Comparison of ENCODE assay signal across 8 cellular contexts in genomic region chr5:132459983-132460834, GRCh38. TPM values are rescaled to one million over a fixed set of nuclear protein-coding genes. Genes with fewer than 3 reads are reported as not detected.
DNase-seq lines count a peak whose midpoint lies in the region; ATAC-seq and TF ChIP-seq lines count a peak whose summit lies in the region.

No MANE protein-coding gene starts in this region.

- ATAC-seq in Right ventricle myocardium superior (ENCODE audit: poor library complexity) (peak; percentile 37), upper lobe of left lung (ENCODE audit: low FRiP score in 2 of 2) (peak; percentile 34 to 61), HG03045 (IDR thresholded peaks at IDR 0.05; ENCODE audit: unreplicated experiment) (no peak)

- CTCF ChIA-PET in MCF 10A (lab: Yijun Ruan, JAX): interaction anchor here (0.6 to 4.2 kb wide), 5 partner anchors 9 to 30 kb away, joined by 4 to 28 read pairs (median 6); partner anchors contain the start of gene IRF1
- CTCF ChIA-PET in mammary epithelial cell (lab: Charles Lee; ENCODE audit: low non-redundant PET): interaction anchor here (0.5 kb wide), 1 partner anchor 92 kb away, joined by 6 read pairs; no protein-coding TSS in a partner anchor

- H3K9me3 ChIP-seq in mammary epithelial cell (replicated peaks; ENCODE audit: insufficient read depth, low read length) (no peaks in the 10 kb centered on the region), upper lobe of left lung (no peaks in the 10 kb centered on the region)

- H3K27me3 ChIP-seq in mammary epithelial cell (ENCODE audit: insufficient read depth, low read length) (no peaks in the 10 kb centered on the region), upper lobe of left lung (no peaks in the 10 kb centered on the region)

- H3K4me1 ChIP-seq in mammary epithelial cell (ENCODE audit: insufficient read depth, low read length) (peaks cover 57% of the 10 kb centered on the region), upper lobe of left lung (peaks cover 74 to 83% (median 78%) of the 10 kb centered on the region in 4 donors)

- TF ChIP-seq CTCF in MCF 10A (IDR thresholded peaks at IDR 0.05; ENCODE audit: unreplicated experiment) (peak; percentile 6), mammary epithelial cell (conservative IDR thresholded peaks at IDR 0.05 in 1 of 2, IDR thresholded peaks at IDR 0.05 in 1 of 2; ENCODE audit: extremely low read depth in 1 of 2, insufficient read depth in 1 of 2, low read depth in 1 of 2, low read length in 2 of 2) (peak in 1 of 2 donors; percentile 22), upper lobe of left lung (IDR thresholded peaks at IDR 0.05) (peak in 4 of 6 experiments; percentile 28 to 64 (median 44))

- dilution Hi-C loops in mammary epithelial cell (cut with HindIII; ENCODE audit: low sequenced_read_pairs): no loop called here

- no peak for TF ChIP-seq EP300 in upper lobe of left lung (IDR thresholded peaks at IDR 0.05)

- no peaks in the 10 kb centered on the region for H3K27me3 Mint-ChIP-seq in MCF 10A (ENCODE audit: insufficient read depth, unreplicated experiment)

- H3K4me3 ChIP-seq in mammary epithelial cell (replicated peaks in 1 of 3; ENCODE audit: insufficient read depth in 1 of 3, low read depth in 2 of 3, low read length in 3 of 3): no peak overlapping the region
- no peak overlapping the region for H3K4me3 ChIP-seq in upper lobe of left lung

- in situ Hi-C loops in mammary epithelial cell (cut with MboI; ENCODE audit: low sequenced_read_pairs in 2 of 2): no loop called here

- peaks cover 12% of the 10 kb centered on the region for H3K36me3 Mint-ChIP-seq in MCF 10A (ENCODE audit: insufficient read depth, unreplicated experiment)

- H3K4me3 Mint-ChIP-seq in MCF 10A (ENCODE audit: unreplicated experiment): no peak overlapping the region

- H3K36me3 ChIP-seq in mammary epithelial cell (ENCODE audit: insufficient read depth, low read length) (no peaks in the 10 kb centered on the region), upper lobe of left lung (peaks cover 0 to 7% (median 0%) of the 10 kb centered on the region in 4 donors)

- POLR2A ChIA-PET in MCF 10A (lab: Yijun Ruan, JAX): interaction anchor here (1.0 to 4.6 kb wide), 4 partner anchors 12 to 127 kb away, joined by 3 to 36 read pairs (median 28); partner anchors contain the start of gene IRF1

- no peaks in the 10 kb centered on the region for H3K9me3 Mint-ChIP-seq in MCF 10A (ENCODE audit: unreplicated experiment)

- H3K27ac Mint-ChIP-seq in MCF 10A (ENCODE audit: low read depth, unreplicated experiment): peak overlapping the region; percentile 60

- no peaks in the 10 kb centered on the region for H3K79me2 ChIP-seq in mammary epithelial cell (ENCODE audit: insufficient read depth, low read length)

- BruUV-seq in MCF 10A (replicated peaks; lab: Mats Ljungman, UMichigan): no TSS peak
- no TSS peak for BruUV-seq in mammary epithelial cell (replicated peaks; lab: Mats Ljungman, UMichigan)

- 99% methylated on average over 8 of the region's 8 CpGs for WGBS in mammary epithelial cell (ENCODE audit: low coverage, missing lambda C conversion rate)
- 75% methylated on average over 7 to 8 of the region's 8 CpGs for WGBS in upper lobe of left lung, 2 donors

- H3K27ac ChIP-seq in mammary epithelial cell (ENCODE audit: insufficient read depth, low read depth, low read length) (no peak overlapping the region), upper lobe of left lung (peak overlapping the region; percentile 72 to 93 (median 90))

- peak in 1 of 4 donors; percentile 25 for TF ChIP-seq POLR2A in upper lobe of left lung (IDR thresholded peaks at IDR 0.05)

- H4K20me1 ChIP-seq in mammary epithelial cell (ENCODE audit: insufficient read depth, low read length): no peaks in the 10 kb centered on the region

- DNase-seq in MCF 10A (ENCODE audit: unreplicated experiment): no peak
- DNase-seq in mammary epithelial cell: no peak
- DNase-seq in SHP77 treated with DMSO at 0.1 percent for 48 hours (lab: John Stamatoyannopoulos, UW): peak; percentile 79
- peak; percentile 69 for DNase-seq in Right ventricle myocardium superior
- peak in 1 of 2 donors; percentile 81 for DNase-seq in upper lobe of left lung
- no peak for DNase-seq in NK-92 (lab: John Stamatoyannopoulos, UW; ENCODE audit: unreplicated experiment)
- DNase-seq in occipital lobe (lab: John Stamatoyannopoulos, UW): no peak

- intact Hi-C loops in MCF 10A (cut with micrococcal nuclease) (loop anchor here (2.0 kb wide), 1 partner anchor 37 kb away; no protein-coding TSS in a partner anchor), mammary epithelial cell (cut with micrococcal nuclease) (loop anchor here (2.0 to 5.0 kb wide), 2 partner anchors 37 to 71 kb away; no protein-coding TSS in a partner anchor), Right ventricle myocardium superior (cut with DNase I) (no loop called here)

- H3K9ac ChIP-seq in mammary epithelial cell (ENCODE audit: insufficient read depth, low read length): no peak overlapping the region

- peaks cover 56% of the 10 kb centered on the region for H3K4me1 Mint-ChIP-seq in MCF 10A (ENCODE audit: insufficient read depth, unreplicated experiment)

- H3K4me2 ChIP-seq in mammary epithelial cell (ENCODE audit: insufficient read depth, low read depth, low read length): no peak overlapping the region

- H2AFZ ChIP-seq in mammary epithelial cell (ENCODE audit: low read depth, low read length): no peak overlapping the region

RNA-seq across cellular contexts. Expression of gene IRF1, which starts 30.4 kb away (rescaled TPM):
- total RNA-seq in MCF 10A (2022) (18.7 and 23.0 TPM in 2 replicates), mammary epithelial cell (10 to 100 TPM in 1 of 2 donors, 1 to 10 TPM in 1; 5.3 to 14.9 TPM), Right ventricle myocardium superior (12.5 TPM), upper lobe of left lung (10 to 100 TPM; 42.1 to 94.3 (median 79.3) TPM), occipital lobe (2.0 TPM)
- 9.0 TPM for polyA plus RNA-seq in mammary epithelial cell
- 24.6 TPM for polyA minus RNA-seq in mammary epithelial cell

Comparison
In these comparisons a context has a peak if more than half of its experiments do, and no peak if none do; other contexts are left out.
1. DNase-seq: peak in SHP77 treated with DMSO at 0.1 percent for 48 hours (single experiment) and Right ventricle myocardium superior (single experiment); none in MCF 10A (single experiment), mammary epithelial cell (single experiment), NK-92 (single experiment) and occipital lobe (single experiment).